ENCODE assay signal across 8 cellular contexts in the genomic region with DNA sequence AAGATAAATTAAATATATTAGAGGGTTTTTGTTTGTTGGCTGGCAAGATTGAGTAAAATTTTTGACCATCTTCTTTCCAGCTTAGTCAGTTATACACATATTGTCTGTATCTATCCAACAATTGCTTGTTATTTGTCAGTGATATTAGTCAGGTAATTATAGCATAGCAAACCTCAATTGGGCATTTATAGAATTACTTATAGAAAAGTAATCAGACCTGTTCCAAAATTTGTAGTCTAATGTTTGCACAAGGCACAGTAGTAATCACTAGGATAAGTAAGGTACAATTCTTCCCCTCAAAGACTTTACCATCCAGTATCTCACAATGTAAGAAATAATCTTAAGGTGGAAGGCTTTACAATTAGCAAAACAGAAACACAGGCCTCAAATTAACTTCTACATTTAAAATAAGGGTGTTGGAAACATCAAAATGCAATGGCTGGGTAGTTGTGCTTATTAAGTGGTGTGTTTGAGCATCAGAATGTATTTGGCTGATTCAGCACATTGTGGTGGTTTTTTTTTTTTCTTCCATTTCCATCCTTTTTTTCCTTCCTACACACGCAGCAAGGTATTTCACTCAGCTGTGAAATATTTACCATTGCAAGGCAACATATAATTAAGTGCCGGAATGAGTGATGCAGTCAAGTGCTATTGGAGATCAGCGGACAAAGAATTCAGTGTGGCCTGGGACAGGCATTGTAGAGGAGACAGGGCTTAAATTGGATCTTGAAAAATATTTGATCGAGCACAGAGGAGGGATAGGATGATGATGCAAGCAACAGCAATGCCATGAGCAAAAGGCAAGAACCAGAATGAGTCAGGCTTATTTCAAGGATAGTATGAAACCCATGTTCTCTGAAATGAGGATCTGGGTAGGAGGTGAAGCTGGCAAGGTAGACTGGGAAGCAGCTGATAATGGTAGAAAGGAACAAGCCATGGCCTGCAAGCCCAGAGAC.
DNase-seq lines count a peak whose midpoint lies in the region; ATAC-seq and TF ChIP-seq lines count a peak whose summit lies in the region.

No MANE protein-coding gene starts in this region.

- no peaks in the 10 kb centered on the region for H3K27me3 Mint-ChIP-seq in activated CD8-positive, alpha-beta memory T cell treated with anti-CD3 and anti-CD28 coated beads, Interleukin-2, amount 10 ng/mL, durations not matched to agents 7 days and 5 days

- CTCF ChIA-PET in activated CD8-positive, alpha-beta memory T cell treated with anti-CD3 and anti-CD28 coated beads, Interleukin-2, amount 10 ng/mL, durations not matched to agents 7 days and 5 days (lab: Charles Lee), result no interaction called here

- DNase-seq in GM04504 (ENCODE audit: low read depth) (peak; percentile 81), RWPE2 (ENCODE audit: low spot score) (no peak), fibroblast of mammary gland (ENCODE audit: low read depth) (peak; percentile 75), skeletal muscle cell (ENCODE audit: low read depth) (peak; percentile 91), COR-L47 (lab: John Stamatoyannopoulos, UW) (no peak), NCI-H510A (lab: John Stamatoyannopoulos, UW) (no peak), NCI-H510A treated with DMSO at 0.1 percent for 48 hours (lab: John Stamatoyannopoulos, UW) (no peak)
- no peak for DNase-seq in activated CD8-positive, alpha-beta memory T cell treated with anti-CD3 and anti-CD28 coated beads, Interleukin-2, amount 10 ng/mL, durations not matched to agents 7 days and 5 days

- no peak overlapping the region for H3K27ac Mint-ChIP-seq in activated CD8-positive, alpha-beta memory T cell treated with anti-CD3 and anti-CD28 coated beads, Interleukin-2, amount 10 ng/mL, durations not matched to agents 7 days and 5 days

- no peak overlapping the region for H3K4me3 Mint-ChIP-seq in activated CD8-positive, alpha-beta memory T cell treated with anti-CD3 and anti-CD28 coated beads, Interleukin-2, amount 10 ng/mL, durations not matched to agents 7 days and 5 days

- no peak overlapping the region for H3K4me3 ChIP-seq in RWPE2 (ENCODE audit: severe bottlenecking)
- H3K4me3 ChIP-seq in fibroblast of mammary gland (ENCODE audit: control insufficient read depth, low read depth, low read length), result no peak overlapping the region
- H3K4me3 ChIP-seq in skeletal muscle cell (ENCODE audit: low read depth, low read length), result no peak overlapping the region

- no peaks in the 10 kb centered on the region for H3K4me1 Mint-ChIP-seq in activated CD8-positive, alpha-beta memory T cell treated with anti-CD3 and anti-CD28 coated beads, Interleukin-2, amount 10 ng/mL, durations not matched to agents 7 days and 5 days

- no peak for TF ChIP-seq CTCF in RWPE2 (IDR thresholded peaks at IDR 0.05; ENCODE audit: poor library complexity, severe bottlenecking)
- no peak for TF ChIP-seq CTCF in fibroblast of mammary gland (conservative IDR thresholded peaks at IDR 0.05; ENCODE audit: control insufficient read depth, insufficient read depth, low read depth, low read length)

- no peaks in the 10 kb centered on the region for H3K9me3 ChIP-seq in RWPE2 (ENCODE audit: severe bottlenecking)

- no peaks in the 10 kb centered on the region for H3K27me3 ChIP-seq in RWPE2 (ENCODE audit: insufficient read depth, poor library complexity, severe bottlenecking)

- no peaks in the 10 kb centered on the region for H3K36me3 Mint-ChIP-seq in activated CD8-positive, alpha-beta memory T cell treated with anti-CD3 and anti-CD28 coated beads, Interleukin-2, amount 10 ng/mL, durations not matched to agents 7 days and 5 days

- no peaks in the 10 kb centered on the region for H3K36me3 ChIP-seq in RWPE2 (ENCODE audit: low read depth)

- ATAC-seq in RWPE2 (ENCODE audit: low read depth), result peak; percentile 71
- ATAC-seq in activated CD8-positive, alpha-beta memory T cell treated with anti-CD3 and anti-CD28 coated beads, Interleukin-2, amount 10 ng/mL, durations not matched to agents 7 days and 5 days, result no peak

- H3K9me3 Mint-ChIP-seq in activated CD8-positive, alpha-beta memory T cell treated with anti-CD3 and anti-CD28 coated beads, Interleukin-2, amount 10 ng/mL, durations not matched to agents 7 days and 5 days (ENCODE audit: low read depth), result no peaks in the 10 kb centered on the region

- H3K4me1 ChIP-seq in RWPE2 (ENCODE audit: insufficient read depth, poor library complexity, severe bottlenecking), result peaks cover 38% of the 10 kb centered on the region

- H3K27ac ChIP-seq in RWPE2 (ENCODE audit: poor library complexity, severe bottlenecking), result peak overlapping the region; percentile 91

Comparison
In these comparisons a context has a peak if more than half of its experiments do, and no peak if none do; other contexts are left out.
1. DNase-seq: peak in GM04504 (single experiment), fibroblast of mammary gland (single experiment) and skeletal muscle cell (single experiment); none in RWPE2 (single experiment), COR-L47 (single experiment), NCI-H510A (single experiment), activated CD8-positive, alpha-beta memory T cell treated with anti-CD3 and anti-CD28 coated beads, Interleukin-2, amount 10 ng/mL, durations not matched to agents 7 days and 5 days (single experiment) and NCI-H510A treated with DMSO at 0.1 percent for 48 hours (single experiment).